ENCODE assay signal across 8 cellular contexts in the genomic region with DNA sequence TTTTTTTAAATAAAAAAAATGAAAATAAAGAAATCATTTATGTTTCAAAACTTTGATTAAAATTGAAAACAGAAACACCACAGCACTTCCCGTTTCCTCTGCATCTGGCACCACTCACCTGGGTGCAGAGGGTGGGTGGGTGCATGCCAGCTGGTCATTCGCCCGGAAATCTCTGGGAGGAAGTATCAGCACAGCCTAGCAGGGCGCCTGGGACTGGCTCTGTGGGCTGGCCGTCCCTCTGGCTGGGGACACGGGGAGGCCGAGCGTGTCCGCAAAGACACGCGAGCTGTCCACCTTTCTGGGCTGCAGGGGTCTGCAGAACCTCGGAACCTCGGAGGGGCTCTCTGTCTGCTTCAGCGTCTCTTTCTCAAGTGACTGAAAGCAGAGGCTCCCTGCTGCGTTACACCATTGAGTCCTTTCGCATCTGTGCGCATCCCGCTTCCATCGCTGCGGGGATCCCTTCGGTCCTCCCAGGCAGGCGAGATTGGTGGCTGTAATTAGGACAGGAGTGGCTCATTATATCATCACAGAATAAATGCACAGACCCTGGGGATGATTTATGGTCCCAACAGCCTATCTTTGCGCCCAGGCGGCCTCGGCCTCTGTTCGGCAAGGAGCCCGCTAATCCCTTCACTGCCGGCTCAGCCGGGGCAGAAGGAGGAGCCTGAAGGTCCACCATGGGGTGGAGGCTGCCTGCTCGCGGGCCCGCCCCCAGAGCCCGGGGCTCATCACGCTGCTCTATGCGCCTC. TPM values are rescaled to one million over a fixed set of nuclear protein-coding genes. Genes with fewer than 3 reads are reported as not detected.
DNase-seq lines count a peak whose midpoint lies in the region; ATAC-seq and TF ChIP-seq lines count a peak whose summit lies in the region.

No MANE protein-coding gene starts in this region.

- peaks cover 14 to 28% of the 10 kb centered on the region in 2 experiments; a peak in 2 of 4 replicates for H3K4me1 ChIP-seq in SK-N-SH (ENCODE audit: control insufficient read depth in 1 of 2, insufficient read depth in 2 of 2, low read depth in 1 of 2, low read length in 1 of 2)
- H3K4me1 ChIP-seq in upper lobe of left lung: peaks cover 15 to 22% (median 20%) of the 10 kb centered on the region in 4 donors

- CTCF ChIA-PET in SK-N-SH (lab: Yijun Ruan, JAX): interaction anchor here (0.6 to 1.7 kb wide), 7 partner anchors 10 to 250 kb away, joined by 3 read pairs; no protein-coding TSS in a partner anchor

- DNase-seq in AG09309 (ENCODE audit: low read depth) (no peak), HUDEP-2 (lab: John Stamatoyannopoulos, UW; ENCODE audit: unreplicated experiment in 76 of 76) (peak in 70 of 76 experiments; percentile 25 to 88 (median 75)), SK-N-SH (peak; percentile 91), cardiac septum (ENCODE audit: low spot score) (peak; percentile 85), posterior vena cava (ENCODE audit: low spot score) (peak; percentile 93), upper lobe of left lung (peak; percentile 83 to 89)
- DNase-seq in activated naive CD4-positive, alpha-beta T cell treated with anti-CD3 and anti-CD28 coated beads, Interleukin-2, amount 50 U/mL, for 72 hours (ENCODE audit: low spot score in 2 of 2): peak; percentile 66 to 74

- TF ChIP-seq EP300 in SK-N-SH (IDR thresholded peaks at IDR 0.05; ENCODE audit: borderline replicate concordance in 1 of 2, low read depth in 1 of 2, low read length in 1 of 2): peak in 1 of 2 experiments; percentile 45; a peak in 1 of 4 replicates
- no peak for TF ChIP-seq EP300 in upper lobe of left lung (IDR thresholded peaks at IDR 0.05)

- H3K9me3 ChIP-seq in SK-N-SH (no peaks in the 10 kb centered on the region), upper lobe of left lung (no peaks in the 10 kb centered on the region)

- peak; percentile 65 for ATAC-seq in GM19035 (IDR thresholded peaks at IDR 0.05; ENCODE audit: unreplicated experiment)
- peak; percentile 88 to 89 for ATAC-seq in activated naive CD4-positive, alpha-beta T cell treated with anti-CD3 and anti-CD28 coated beads, Interleukin-2, amount 50 U/mL, for 72 hours
- ATAC-seq in upper lobe of left lung (ENCODE audit: low FRiP score in 2 of 2): peak; percentile 80 to 94

- peak overlapping the region; percentile 37 to 58 for H3K27ac Mint-ChIP-seq in activated naive CD4-positive, alpha-beta T cell treated with anti-CD3 and anti-CD28 coated beads, Interleukin-2, amount 50 U/mL, for 72 hours

- no peaks in the 10 kb centered on the region for H3K36me3 Mint-ChIP-seq in activated naive CD4-positive, alpha-beta T cell treated with anti-CD3 and anti-CD28 coated beads, Interleukin-2, amount 50 U/mL, for 72 hours

- H3K27ac ChIP-seq in SK-N-SH (ENCODE audit: low read depth in 2 of 2, low read length in 1 of 2) (peak overlapping the region; percentile 60 to 92), upper lobe of left lung (peak overlapping the region; percentile 17 to 73 (median 63))

- H3K36me3 ChIP-seq in SK-N-SH (replicated peaks in 1 of 2; ENCODE audit: control insufficient read depth in 1 of 2, insufficient read depth in 2 of 2, low read length in 1 of 2) (no peaks in the 10 kb centered on the region), upper lobe of left lung (no peaks in the 10 kb centered on the region)

- TF ChIP-seq CTCF in AG09309 (IDR thresholded peaks at IDR 0.05; ENCODE audit: control insufficient read depth, insufficient read depth, low read depth, low read length, missing control alignments) (no peak), SK-N-SH (IDR thresholded peaks at IDR 0.05) (no peak), upper lobe of left lung (IDR thresholded peaks at IDR 0.05) (no peak)

- H3K27me3 ChIP-seq in SK-N-SH (ENCODE audit: insufficient read depth) (no peaks in the 10 kb centered on the region), upper lobe of left lung (no peaks in the 10 kb centered on the region)

- peaks cover 33% of the 10 kb centered on the region for H3K79me2 ChIP-seq in SK-N-SH (ENCODE audit: insufficient read depth)

- intact Hi-C loops in cardiac septum (cut with DNase I) (no loop called here), posterior vena cava (cut with DNase I) (no loop called here)

- H2AFZ ChIP-seq in SK-N-SH (ENCODE audit: low read depth): peak overlapping the region; percentile 67

- TF ChIP-seq POLR2A in upper lobe of left lung (IDR thresholded peaks at IDR 0.05): peak in 1 of 4 donors; percentile 13

- H3K9ac ChIP-seq in SK-N-SH: peak overlapping the region; percentile 52

- H3K9me2 ChIP-seq in SK-N-SH: no peaks in the 10 kb centered on the region

- H3K4me2 ChIP-seq in SK-N-SH: peak overlapping the region; percentile 95

- peaks cover 8% of the 10 kb centered on the region for H3F3A ChIP-seq in SK-N-SH (replicated peaks; ENCODE audit: insufficient read depth)

- no peaks in the 10 kb centered on the region for H3K9me3 Mint-ChIP-seq in activated naive CD4-positive, alpha-beta T cell treated with anti-CD3 and anti-CD28 coated beads, Interleukin-2, amount 50 U/mL, for 72 hours

- H3K4me3 ChIP-seq in AG09309 (ENCODE audit: control insufficient read depth, low read depth, low read length) (peak overlapping the region; percentile 21), SK-N-SH (ENCODE audit: low read depth in 2 of 2, low read length in 1 of 2) (peak overlapping the region; percentile 46 to 62), upper lobe of left lung (peak overlapping the region; percentile 29 to 48 (median 41))

- POLR2A ChIA-PET in SK-N-SH (lab: Yijun Ruan, JAX): no interaction called here

- 13% methylated on average over 21 of the region's 35 CpGs for WGBS in SK-N-SH (ENCODE audit: low lambda C conversion rate)
- WGBS in upper lobe of left lung, 2 donors: 0 to 5% methylated on average over 13 to 34 of the region's 35 CpGs

- TF ChIP-seq RAD21 in SK-N-SH (IDR thresholded peaks at IDR 0.05; ENCODE audit: low read length): peak; percentile 23; the same call in 1 of the 2 replicates

- H4K20me1 ChIP-seq in SK-N-SH (ENCODE audit: insufficient read depth): peaks cover 48% of the 10 kb centered on the region

TF ChIP-seq in SK-N-SH, 30 proteins besides CTCF, POLR2A, EP300 and RAD21:
- TF ChIP-seq MXI1 (IDR thresholded peaks at IDR 0.05; ENCODE audit: low read depth, low read length) (peak; percentile 43), SMC3 (IDR thresholded peaks at IDR 0.05; ENCODE audit: low read depth, low read length) (no peak), FOXM1 (IDR thresholded peaks at IDR 0.05; ENCODE audit: low read depth) (no peak), TCF12 (IDR thresholded peaks at IDR 0.05) (peak; percentile 73), RFX5 (IDR thresholded peaks at IDR 0.05; ENCODE audit: low read length) (no peak), GABPA (IDR thresholded peaks at IDR 0.05; ENCODE audit: low read depth) (peak; percentile 28; the same call in 1 of the 2 replicates)

RNA-seq across cellular contexts. Expression of a gene that starts 17.2 kb away (rescaled TPM):
- 2.2 and 5.0 TPM in 2 replicates for polyA plus RNA-seq in SK-N-SH (2012; rRNA removed)
- 2.1 and 3.2 TPM in 2 replicates for polyA plus RNA-seq in SK-N-SH (2012; cell fraction: cytosol; rRNA removed)
- polyA plus RNA-seq in SK-N-SH (2012; cell fraction: nucleus; rRNA removed): 21.9 and 27.2 TPM in 2 replicates
- 1 to 10 TPM; 5.6 to 7.1 TPM for total RNA-seq in activated naive CD4-positive, alpha-beta T cell treated with anti-CD3 and anti-CD28 coated beads, Interleukin-2, amount 50 U/mL, for 72 hours
- total RNA-seq in cardiac septum: 8.8 TPM
- total RNA-seq in posterior vena cava: 10 to 100 TPM in 1 of 2 donors, 1 to 10 TPM in 1; 9.3 to 15.7 TPM
- total RNA-seq in upper lobe of left lung: 10 to 100 TPM in 4 of 6 donors, 1 to 10 TPM in 2; 5.9 to 27.2 (median 15.6) TPM
